ENCODE assay signal across 21 cellular contexts in the genomic region with DNA sequence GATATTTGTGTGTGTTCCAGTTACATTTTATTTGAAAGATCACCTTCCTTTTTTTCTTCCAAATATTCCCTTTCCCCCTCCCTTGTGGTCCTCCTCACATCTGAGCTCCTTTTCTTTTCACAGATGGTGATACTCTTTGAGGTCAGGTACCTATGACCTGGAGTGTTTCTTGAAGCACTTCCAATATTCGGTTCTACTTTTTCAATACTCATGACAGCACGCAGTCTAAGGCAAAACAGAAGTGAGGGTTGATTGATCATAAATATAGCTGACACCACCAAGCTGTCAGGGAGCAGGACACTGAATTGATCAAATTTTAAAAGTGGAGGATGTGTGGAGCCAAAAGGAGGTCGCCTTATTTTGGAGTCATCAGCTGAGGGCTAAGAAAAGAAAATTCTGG.
A peak's percentile ranks its signal among the peaks of the same experiment; 100 is the strongest.
DNase-seq lines count a peak whose midpoint lies in the region; ATAC-seq and TF ChIP-seq lines count a peak whose summit lies in the region.
"Had no signal": no experiment of that assay in that cellular context is flagged by ENCODE, and none has a peak within 500 bp of the region (broad histone marks: within the 10 kb centered on the region; RNA-seq: fewer than 3 reads in every experiment).

No MANE protein-coding gene starts in this region.

- H3F3A ChIP-seq in SK-N-SH (replicated peaks; ENCODE audit: insufficient read depth), result no peaks in the 10 kb centered on the region
- H3F3A ChIP-seq in Loucy (ENCODE audit: low read depth), result no peaks in the 10 kb centered on the region
- H3F3A ChIP-seq in neural progenitor cell (ENCODE audit: low read depth), result no peaks in the 10 kb centered on the region

- DNase-seq in SK-N-SH (no peak), neural progenitor cell (ENCODE audit: low spot score) (no peak), glomerular visceral epithelial cell (ENCODE audit: extremely low spot score) (no peak), amygdala (lab: John Stamatoyannopoulos, UW) (no peak)
- DNase-seq: Calu3; CD8-positive, alpha-beta T cell; DMS79 treated with DMSO at 0.1 percent for 48 hours; GF-D8; HCEC 1CT; Karpas-422; KBM-7 had no signal

- 21% methylated on average over 3 of the region's 3 CpGs for WGBS in SK-N-SH (ENCODE audit: low lambda C conversion rate)

- ATAC-seq in SK-N-SH treated with all-trans-retinoic acid at 6 μM for 48 hours, result no peak
- ATAC-seq in GM21717 (IDR thresholded peaks at IDR 0.05; ENCODE audit: unreplicated experiment), result peak; percentile 59
- no peak for ATAC-seq in GM19324 (IDR thresholded peaks at IDR 0.05; ENCODE audit: low FRiP score, unreplicated experiment)
- ATAC-seq: CD8-positive, alpha-beta T cell; GM23338 had no signal

- no peaks in the 10 kb centered on the region for H4K20me1 ChIP-seq in SK-N-SH (ENCODE audit: insufficient read depth)
- H4K20me1 ChIP-seq in Loucy (ENCODE audit: insufficient read depth, low read length, poor library complexity, severe bottlenecking), result no peaks in the 10 kb centered on the region
- no peaks in the 10 kb centered on the region for H4K20me1 ChIP-seq in neural progenitor cell (ENCODE audit: low read depth)
- H4K20me1 ChIP-seq: BLaER1 treated with 17β-estradiol and CSF1 and Interleukin-3, amounts not matched to agents 10 nM and 100 nM had no signal

- no peaks in the 10 kb centered on the region for H3K36me3 Mint-ChIP-seq in neural progenitor cell
- H3K36me3 Mint-ChIP-seq: CD8-positive, alpha-beta T cell; IgD-negative memory B cell had no signal

- H3K4me3 ChIP-seq in SK-N-SH (ENCODE audit: low read depth in 2 of 2, low read length in 1 of 2), result no peak overlapping the region
- H3K4me3 ChIP-seq in Loucy (ENCODE audit: low read length, poor library complexity, severe bottlenecking), result no peak overlapping the region
- no peak overlapping the region for H3K4me3 ChIP-seq in neural progenitor cell
- H3K4me3 ChIP-seq: BLaER1 treated with 17β-estradiol and CSF1 and Interleukin-3, amounts not matched to agents 10 nM and 100 nM; GM23338 had no signal

- H3K9me3 Mint-ChIP-seq in neural progenitor cell, result no peaks in the 10 kb centered on the region
- H3K9me3 Mint-ChIP-seq: GM23338 had no signal

- no peaks in the 10 kb centered on the region for H3K9me2 ChIP-seq in SK-N-SH
- H3K9me2 ChIP-seq in Loucy (replicated peaks; ENCODE audit: low read depth, low read length), result no peaks in the 10 kb centered on the region

- H3K9ac ChIP-seq in SK-N-SH (no peak overlapping the region), Loucy (ENCODE audit: low read depth, low read length, poor library complexity, severe bottlenecking) (no peak overlapping the region), neural progenitor cell (no peak overlapping the region)
- H3K9ac ChIP-seq: BLaER1 treated with 17β-estradiol and CSF1 and Interleukin-3, amounts not matched to agents 10 nM and 100 nM had no signal

- no peak for TF ChIP-seq CTCF in SK-N-SH (IDR thresholded peaks at IDR 0.05)
- no peak for TF ChIP-seq CTCF in Loucy (conservative IDR thresholded peaks at IDR 0.05; ENCODE audit: low read length)
- no peak for TF ChIP-seq CTCF in neural progenitor cell (IDR thresholded peaks at IDR 0.05)

- H3K9me3 ChIP-seq in SK-N-SH, result no peaks in the 10 kb centered on the region
- H3K9me3 ChIP-seq in Loucy (ENCODE audit: insufficient read depth, low read depth, low read length), result no peaks in the 10 kb centered on the region
- peaks cover 5% of the 10 kb centered on the region for H3K9me3 ChIP-seq in neural progenitor cell (ENCODE audit: low read depth)
- H3K9me3 ChIP-seq: BLaER1 treated with 17β-estradiol and CSF1 and Interleukin-3, amounts not matched to agents 10 nM and 100 nM had no signal

- no peak for TF ChIP-seq RAD21 in SK-N-SH (IDR thresholded peaks at IDR 0.05; ENCODE audit: low read length)

- H3K27ac Mint-ChIP-seq in neural progenitor cell, result no peak overlapping the region
- H3K27ac Mint-ChIP-seq: B cell; CD8-positive, alpha-beta T cell; GM23338; IgD-negative memory B cell had no signal

- H2AFZ ChIP-seq in SK-N-SH (ENCODE audit: low read depth) (peak overlapping the region; percentile 39; the same call in 1 of the 2 replicates), Loucy (ENCODE audit: low read length) (peak overlapping the region; percentile 27; the same call in 1 of the 2 replicates), neural progenitor cell (replicated peaks) (no peak overlapping the region)
- H2AFZ ChIP-seq: GM23338 had no signal

- H3K79me2 ChIP-seq in SK-N-SH (ENCODE audit: insufficient read depth) (no peaks in the 10 kb centered on the region), Loucy (ENCODE audit: insufficient read depth, low read length) (no peaks in the 10 kb centered on the region), neural progenitor cell (ENCODE audit: low read depth) (no peaks in the 10 kb centered on the region)

- H3K4me1 ChIP-seq in SK-N-SH (ENCODE audit: control insufficient read depth in 1 of 2, insufficient read depth in 2 of 2, low read depth in 1 of 2, low read length in 1 of 2), result no peaks in the 10 kb centered on the region; a peak in 1 of 4 replicates
- H3K4me1 ChIP-seq in Loucy (ENCODE audit: insufficient read depth, low read length, poor library complexity, severe bottlenecking), result peaks cover 8% of the 10 kb centered on the region
- H3K4me1 ChIP-seq in neural progenitor cell, result no peaks in the 10 kb centered on the region

- H3K27ac ChIP-seq in SK-N-SH (ENCODE audit: low read depth in 2 of 2, low read length in 1 of 2), result no peak overlapping the region
- H3K27ac ChIP-seq in neural progenitor cell, result no peak overlapping the region
- H3K27ac ChIP-seq: 22Rv1; BLaER1 treated with 17β-estradiol and CSF1 and Interleukin-3, amounts not matched to agents 10 nM and 100 nM; HL-60 had no signal

- peak overlapping the region; percentile 66 for H3K4me3 Mint-ChIP-seq in neural progenitor cell
- H3K4me3 Mint-ChIP-seq: B cell; CD8-positive, alpha-beta T cell; GM23338; IgD-negative memory B cell had no signal

- no peaks in the 10 kb centered on the region for H3K36me3 ChIP-seq in SK-N-SH (replicated peaks in 1 of 2; ENCODE audit: control insufficient read depth in 1 of 2, insufficient read depth in 2 of 2, low read length in 1 of 2)
- H3K36me3 ChIP-seq in Loucy (ENCODE audit: insufficient read depth, low read length), result no peaks in the 10 kb centered on the region
- no peaks in the 10 kb centered on the region for H3K36me3 ChIP-seq in neural progenitor cell
- H3K36me3 ChIP-seq: BLaER1 treated with 17β-estradiol and CSF1 and Interleukin-3, amounts not matched to agents 10 nM and 100 nM had no signal

- peaks cover 2% of the 10 kb centered on the region for H3K27me3 Mint-ChIP-seq in neural progenitor cell (ENCODE audit: insufficient read depth, low read depth)
- H3K27me3 Mint-ChIP-seq: B cell, IgD-negative memory B cell had no signal

- no peak overlapping the region for H3K4me2 ChIP-seq in SK-N-SH
- H3K4me2 ChIP-seq in Loucy (ENCODE audit: low read depth, low read length, poor library complexity, severe bottlenecking), result no peak overlapping the region
- H3K4me2 ChIP-seq in neural progenitor cell, result no peak overlapping the region
- H3K4me2 ChIP-seq: GM23338 had no signal

- H3K4me1 Mint-ChIP-seq in neural progenitor cell, result peaks cover 8% of the 10 kb centered on the region
- H3K4me1 Mint-ChIP-seq: B cell, IgD-negative memory B cell had no signal

- CTCF ChIA-PET in SK-N-SH (lab: Yijun Ruan, JAX), result interaction anchor here (0.7 kb wide), 1 partner anchor 889 kb away, joined by 3 read pairs; no protein-coding TSS in a partner anchor

- POLR2A ChIA-PET in SK-N-SH (lab: Yijun Ruan, JAX), result no interaction called here

- H3K27me3 ChIP-seq in SK-N-SH (ENCODE audit: insufficient read depth) (no peaks in the 10 kb centered on the region), Loucy (ENCODE audit: insufficient read depth, low read length, poor library complexity, severe bottlenecking) (no peaks in the 10 kb centered on the region), neural progenitor cell (no peaks in the 10 kb centered on the region)
- H3K27me3 ChIP-seq: BLaER1 treated with 17β-estradiol and CSF1 and Interleukin-3, amounts not matched to agents 10 nM and 100 nM had no signal

- no peak for TF ChIP-seq EP300 in SK-N-SH (IDR thresholded peaks at IDR 0.05; ENCODE audit: borderline replicate concordance in 1 of 2, low read depth in 1 of 2, low read length in 1 of 2)

TF ChIP-seq in SK-N-SH, 30 proteins besides CTCF, POLR2A, EP300 and RAD21 (continues in another document):
- TF ChIP-seq GATA2 (CRISPR knock-in tag; IDR thresholded peaks at IDR 0.05) (no peak), FOXM1 (IDR thresholded peaks at IDR 0.05; ENCODE audit: low read depth) (no peak), FOXJ3 (CRISPR knock-in tag; IDR thresholded peaks at IDR 0.05) (no peak)
- TF ChIP-seq, protein P1, sequence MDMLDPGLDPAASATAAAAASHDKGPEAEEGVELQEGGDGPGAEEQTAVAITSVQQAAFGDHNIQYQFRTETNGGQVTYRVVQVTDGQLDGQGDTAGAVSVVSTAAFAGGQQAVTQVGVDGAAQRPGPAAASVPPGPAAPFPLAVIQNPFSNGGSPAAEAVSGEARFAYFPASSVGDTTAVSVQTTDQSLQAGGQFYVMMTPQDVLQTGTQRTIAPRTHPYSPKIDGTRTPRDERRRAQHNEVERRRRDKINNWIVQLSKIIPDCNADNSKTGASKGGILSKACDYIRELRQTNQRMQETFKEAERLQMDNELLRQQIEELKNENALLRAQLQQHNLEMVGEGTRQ (IDR thresholded peaks at IDR 0.05; ENCODE audit: borderline replicate concordance, low read depth, low read length), result no peak

TF ChIP-seq in SK-N-SH treated with all-trans-retinoic acid at 6 μM for 48 hours, 23 proteins besides CTCF, POLR2A, EP300 and RAD21 (continues in another document):
- TF ChIP-seq ARNTL (CRISPR knock-in tag; IDR thresholded peaks at IDR 0.05; ENCODE audit: borderline replicate concordance, low read depth), result no peak
- TF ChIP-seq ZFP30 (CRISPR knock-in tag; IDR thresholded peaks at IDR 0.05), result no peak
- TF ChIP-seq, protein P2, sequence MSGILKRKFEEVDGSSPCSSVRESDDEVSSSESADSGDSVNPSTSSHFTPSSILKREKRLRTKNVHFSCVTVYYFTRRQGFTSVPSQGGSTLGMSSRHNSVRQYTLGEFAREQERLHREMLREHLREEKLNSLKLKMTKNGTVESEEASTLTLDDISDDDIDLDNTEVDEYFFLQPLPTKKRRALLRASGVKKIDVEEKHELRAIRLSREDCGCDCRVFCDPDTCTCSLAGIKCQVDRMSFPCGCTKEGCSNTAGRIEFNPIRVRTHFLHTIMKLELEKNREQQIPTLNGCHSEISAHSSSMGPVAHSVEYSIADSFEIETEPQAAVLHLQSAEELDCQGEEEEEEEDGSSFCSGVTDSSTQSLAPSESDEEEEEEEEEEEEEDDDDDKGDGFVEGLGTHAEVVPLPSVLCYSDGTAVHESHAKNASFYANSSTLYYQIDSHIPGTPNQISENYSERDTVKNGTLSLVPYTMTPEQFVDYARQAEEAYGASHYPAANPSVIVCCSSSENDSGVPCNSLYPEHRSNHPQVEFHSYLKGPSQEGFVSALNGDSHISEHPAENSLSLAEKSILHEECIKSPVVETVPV (CRISPR knock-in tag; IDR thresholded peaks at IDR 0.05), result no peak
- TF ChIP-seq ZNF8 (CRISPR knock-in tag; IDR thresholded peaks at IDR 0.05), result no peak
- TF ChIP-seq RARB (CRISPR knock-in tag; IDR thresholded peaks at IDR 0.05), result no peak
